Comparison of ENCODE assay signal across 17 cellular contexts in the genomic region with DNA sequence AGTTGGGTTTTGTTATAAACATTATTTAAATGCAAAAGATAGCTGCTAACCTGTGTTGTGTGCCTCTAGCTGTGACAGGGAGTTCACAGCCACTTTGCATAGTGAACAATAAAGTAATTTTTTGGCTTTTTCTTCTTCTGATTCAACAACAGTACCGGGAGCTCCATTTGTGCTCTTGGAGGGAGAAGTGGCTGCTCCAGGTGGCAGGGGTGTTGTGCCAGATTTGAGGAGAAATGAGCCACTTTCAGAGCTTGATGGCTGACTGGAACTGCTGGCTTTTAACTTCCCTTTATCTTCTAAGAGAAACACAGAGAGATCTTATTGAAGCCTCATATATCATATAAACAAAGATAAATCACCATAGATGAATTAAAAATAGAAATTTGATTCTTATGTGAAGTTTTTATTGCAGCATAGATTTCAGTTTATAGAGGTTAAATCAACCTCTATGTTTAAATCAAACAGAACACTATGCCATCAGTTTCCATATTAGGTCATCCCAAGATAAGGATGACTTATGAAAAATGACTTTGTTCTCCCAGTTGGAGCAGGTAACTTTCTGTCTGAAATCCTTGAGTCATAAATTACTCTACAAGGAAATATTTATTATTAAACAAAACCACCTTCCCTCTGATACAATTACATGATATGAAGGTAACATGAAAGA.
DNase-seq lines count a peak whose midpoint lies in the region; ATAC-seq and TF ChIP-seq lines count a peak whose summit lies in the region.
"Had no signal": no experiment of that assay in that cellular context is flagged by ENCODE, and none has a peak within 500 bp of the region (broad histone marks: within the 10 kb centered on the region; RNA-seq: fewer than 3 reads in every experiment).

No MANE protein-coding gene starts in this region.

- H3K27ac ChIP-seq in RWPE1 (no peak overlapping the region), foreskin keratinocyte (peak overlapping the region; percentile 16)
- H3K27ac ChIP-seq: Peyer's patch, SJCRH30 had no signal

- TF ChIP-seq CTCF in RWPE1 (conservative IDR thresholded peaks at IDR 0.05; ENCODE audit: low read depth) (no peak), foreskin keratinocyte (conservative IDR thresholded peaks at IDR 0.05) (no peak)

- peak; percentile 94 for ATAC-seq in foreskin keratinocyte
- no peak for ATAC-seq in HG03378 (IDR thresholded peaks at IDR 0.05; ENCODE audit: unreplicated experiment)
- ATAC-seq: HepG2 had no signal

- H3K27me3 ChIP-seq in foreskin keratinocyte: no peaks in the 10 kb centered on the region
- H3K27me3 ChIP-seq: Peyer's patch, SJCRH30 had no signal

- H3K4me1 ChIP-seq in foreskin keratinocyte: peaks cover 35% of the 10 kb centered on the region
- H3K4me1 ChIP-seq: Peyer's patch, SJCRH30 had no signal

- CTCF ChIA-PET in HEK293T (lab: Yijun Ruan, JAX): interaction anchor here (0.6 kb wide), 1 partner anchor 125 kb away, joined by 3 read pairs; no protein-coding TSS in a partner anchor
- CTCF ChIA-PET in RWPE1 (lab: Yijun Ruan, JAX): no interaction called here

- no peak for DNase-seq in HEK293T (ENCODE audit: extremely low spot score)
- DNase-seq in RWPE1 (ENCODE audit: low spot score): peak; percentile 18
- peak; percentile 66 to 76 for DNase-seq in foreskin keratinocyte
- DNase-seq in stimulated activated CD4-positive, alpha-beta T cell treated with anti-CD3 and anti-CD28 coated beads, Interleukin-4, amount 100 ng/mL, for 1 hour: no peak
- no peak for DNase-seq in CD1c-positive myeloid dendritic cell (ENCODE audit: extremely low spot score)
- DNase-seq in T-helper 1 cell: no peak
- DNase-seq: DMS 273 treated with DMSO at 0.1 percent for 48 hours, GOT3, Karpas-422, NCI-H1417, NCI-H1930, NCI-H2171, NCI-H82, Peyer's patch, SJCRH30 had no signal

- POLR2A ChIA-PET in HEK293T (lab: Yijun Ruan, JAX): no interaction called here
- POLR2A ChIA-PET in RWPE1 (lab: Yijun Ruan, JAX; ENCODE audit: low non-redundant PET): no interaction called here

TF ChIP-seq in HEK293T, 16 proteins besides CTCF, POLR2A, EP300 and RAD21:
- TF ChIP-seq BHLHE40 (IDR thresholded peaks at IDR 0.05; ENCODE audit: borderline replicate concordance) (no peak), CTBP1 (IDR thresholded peaks at IDR 0.05; ENCODE audit: borderline replicate concordance) (peak; percentile 78; the same call in 1 of the 2 replicates), LEF1 (IDR thresholded peaks at IDR 0.05; ENCODE audit: borderline replicate concordance) (peak; percentile 76)
- TF ChIP-seq, protein P1, sequence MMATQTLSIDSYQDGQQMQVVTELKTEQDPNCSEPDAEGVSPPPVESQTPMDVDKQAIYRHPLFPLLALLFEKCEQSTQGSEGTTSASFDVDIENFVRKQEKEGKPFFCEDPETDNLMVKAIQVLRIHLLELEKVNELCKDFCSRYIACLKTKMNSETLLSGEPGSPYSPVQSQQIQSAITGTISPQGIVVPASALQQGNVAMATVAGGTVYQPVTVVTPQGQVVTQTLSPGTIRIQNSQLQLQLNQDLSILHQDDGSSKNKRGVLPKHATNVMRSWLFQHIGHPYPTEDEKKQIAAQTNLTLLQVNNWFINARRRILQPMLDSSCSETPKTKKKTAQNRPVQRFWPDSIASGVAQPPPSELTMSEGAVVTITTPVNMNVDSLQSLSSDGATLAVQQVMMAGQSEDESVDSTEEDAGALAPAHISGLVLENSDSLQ (IDR thresholded peaks at IDR 0.05): peak; percentile 91

Comparison
In these comparisons a context has a peak if more than half of its experiments do, and no peak if none do; other contexts are left out.
1. DNase-seq: peak in RWPE1 (single experiment) and foreskin keratinocyte (2 of 2); none in HEK293T (single experiment), stimulated activated CD4-positive, alpha-beta T cell treated with anti-CD3 and anti-CD28 coated beads, Interleukin-4, amount 100 ng/mL, for 1 hour (single experiment), CD1c-positive myeloid dendritic cell (single experiment) and T-helper 1 cell (0 of 5).